16 cellular contexts compared by ENCODE assay signal in the genomic region with DNA sequence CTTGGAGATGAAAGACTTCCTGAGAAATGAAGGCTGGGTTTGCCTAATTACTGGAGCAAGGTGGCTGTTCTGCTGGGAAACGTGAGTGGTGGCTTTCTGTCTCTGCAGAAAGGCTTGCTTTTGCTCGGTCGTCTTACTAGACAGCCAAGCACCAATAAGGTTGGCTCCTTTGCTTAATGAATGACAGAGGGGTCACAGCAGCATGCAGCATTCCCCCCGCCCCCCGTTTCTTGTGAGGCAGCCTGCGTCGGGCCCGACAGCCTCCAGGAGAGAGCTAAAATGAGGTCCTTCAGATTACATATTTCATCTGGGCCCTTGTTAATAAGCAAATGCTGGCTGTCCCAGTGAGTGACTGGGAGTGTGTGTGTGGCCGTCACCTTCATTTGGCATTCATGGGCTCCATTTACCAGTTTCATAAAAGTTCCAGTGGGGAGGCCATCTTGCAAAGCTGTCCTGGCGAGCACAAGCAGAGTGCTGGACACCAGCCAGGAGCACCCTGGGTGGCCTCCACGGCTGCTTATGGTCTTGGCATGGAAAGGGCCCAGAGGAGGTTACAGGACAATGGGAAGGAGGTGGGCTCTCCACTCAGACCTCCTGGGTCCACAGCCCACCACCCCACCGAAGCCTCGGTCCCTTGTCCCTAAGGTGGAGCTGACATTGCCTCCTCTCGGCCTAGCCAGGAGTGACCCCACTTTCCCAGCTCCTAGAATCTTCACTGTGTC. TPM values are rescaled to one million over a fixed set of nuclear protein-coding genes. Genes with fewer than 3 reads are reported as not detected.
DNase-seq lines count a peak whose midpoint lies in the region; ATAC-seq and TF ChIP-seq lines count a peak whose summit lies in the region.
"Had no signal": no experiment of that assay in that cellular context is flagged by ENCODE, and none has a peak within 500 bp of the region (broad histone marks: within the 10 kb centered on the region; RNA-seq: fewer than 3 reads in every experiment).

No MANE protein-coding gene starts in this region.

- DNase-seq in A673 (ENCODE audit: low spot score) (peak; percentile 35), hepatocyte (ENCODE audit: low spot score) (no peak), HEK293T (ENCODE audit: extremely low spot score) (no peak), COLO829 (ENCODE audit: low spot score) (no peak), aorta (no peak)
- DNase-seq: activated CD4-positive, alpha-beta T cell treated with anti-CD3 and anti-CD28 coated beads for 4 hours; activated naive CD8-positive, alpha-beta T cell treated with anti-CD3 and anti-CD28 coated beads, Interleukin-2, amount 10 ng/mL, durations not matched to agents 7 days and 5 days; NCI-H1694 treated with DMSO at 0.1 percent for 48 hours; NCI-H748 treated with DMSO at 0.1 percent for 48 hours; psoas muscle; stimulated activated CD4-positive, alpha-beta T cell treated with anti-CD3 and anti-CD28 coated beads, Interleukin-15, amount 100 ng/mL, for 24 hours; T-helper 9 cell had no signal

- CTCF ChIA-PET in A673 (lab: Charles Lee), result interaction anchor here (2.7 kb wide), 1 partner anchor 286 kb away, joined by 42 read pairs; no protein-coding TSS in a partner anchor
- CTCF ChIA-PET in HEK293T (lab: Yijun Ruan, JAX), result interaction anchor here (1.2 kb wide), 1 partner anchor 24 kb away, joined by 3 read pairs; no protein-coding TSS in a partner anchor

- H2AFZ ChIP-seq in OCI-LY3 (ENCODE audit: low read depth, low read length) (no peak overlapping the region), hepatocyte (no peak overlapping the region)

- no peaks in the 10 kb centered on the region for H3K36me3 ChIP-seq in A673 (ENCODE audit: insufficient read depth, low read length, poor library complexity, severe bottlenecking)
- no peaks in the 10 kb centered on the region for H3K36me3 ChIP-seq in OCI-LY3 (replicated peaks; ENCODE audit: low read depth, low read length)
- no peaks in the 10 kb centered on the region for H3K36me3 ChIP-seq in hepatocyte (replicated peaks; ENCODE audit: insufficient read depth, low read depth)
- no peaks in the 10 kb centered on the region for H3K36me3 ChIP-seq in aorta (ENCODE audit: control insufficient read depth in 1 of 2, insufficient read depth in 2 of 2, low read length in 1 of 2)

- POLR2A ChIA-PET in A673 (lab: Charles Lee; ENCODE audit: low non-redundant PET), result no interaction called here
- POLR2A ChIA-PET in HEK293T (lab: Yijun Ruan, JAX), result no interaction called here

- intact Hi-C loops in A673 (cut with micrococcal nuclease; ENCODE audit: unreplicated experiment) (no loop called here), aorta (cut with DNase I) (no loop called here)

- H4K20me1 ChIP-seq in OCI-LY3 (ENCODE audit: insufficient read depth, low read length) (peaks cover 5% of the 10 kb centered on the region; the same call in 1 of the 2 replicates), hepatocyte (ENCODE audit: insufficient read depth, poor library complexity, severe bottlenecking) (no peaks in the 10 kb centered on the region)

- H3K9me2 ChIP-seq in hepatocyte (replicated peaks; ENCODE audit: insufficient read depth), result no peaks in the 10 kb centered on the region

- TF ChIP-seq POLR2A in GM19099 (IDR thresholded peaks at IDR 0.05; ENCODE audit: extremely low read depth, insufficient read length, low read depth), result peak; percentile 16

- no TSS peak for BruUV-seq in A673 (replicated peaks; lab: Mats Ljungman, UMichigan)

- no peak overlapping the region for H3K27ac ChIP-seq in A673 (ENCODE audit: low read depth, low read length, poor library complexity, severe bottlenecking)
- H3K27ac ChIP-seq in OCI-LY3 (ENCODE audit: low read length), result peak overlapping the region; percentile 79
- H3K27ac ChIP-seq in hepatocyte, result peak overlapping the region; percentile 84
- H3K27ac ChIP-seq in aorta (ENCODE audit: low read depth in 1 of 2, low read length in 2 of 2), result no peak overlapping the region
- H3K27ac ChIP-seq: psoas muscle had no signal

- WGBS in hepatocyte (ENCODE audit: low lambda C conversion rate, missing lambda C conversion rate), result 75% methylated on average over 14 of the region's 14 CpGs
- 87 to 88% methylated on average over 14 of the region's 14 CpGs for WGBS in aorta, 2 donors

- H3K9me3 ChIP-seq in A673 (ENCODE audit: low read depth, low read length, poor library complexity, severe bottlenecking), result no peaks in the 10 kb centered on the region
- no peaks in the 10 kb centered on the region for H3K9me3 ChIP-seq in OCI-LY3 (ENCODE audit: insufficient read depth, low read length)
- no peaks in the 10 kb centered on the region for H3K9me3 ChIP-seq in hepatocyte (ENCODE audit: low read depth)
- no peaks in the 10 kb centered on the region for H3K9me3 ChIP-seq in aorta (ENCODE audit: control insufficient read depth, low read length)
- H3K9me3 ChIP-seq: psoas muscle had no signal

- ATAC-seq in GM18519 (IDR thresholded peaks at IDR 0.05; ENCODE audit: low FRiP score, unreplicated experiment) (no peak), aorta (ENCODE audit: low FRiP score) (no peak)
- ATAC-seq: left lobe of liver, psoas muscle had no signal

- no peak for TF ChIP-seq CTCF in A673 (conservative IDR thresholded peaks at IDR 0.05; ENCODE audit: low read depth, low read length)
- TF ChIP-seq CTCF in OCI-LY3 (IDR thresholded peaks at IDR 0.05; ENCODE audit: low read depth, low read length), result no peak
- no peak for TF ChIP-seq CTCF in hepatocyte (IDR thresholded peaks at IDR 0.05; ENCODE audit: poor library complexity)

- H3K4me3 ChIP-seq in A673 (ENCODE audit: low read depth, low read length, poor library complexity, severe bottlenecking), result no peak overlapping the region
- H3K4me3 ChIP-seq in OCI-LY3 (ENCODE audit: low read length), result peak overlapping the region; percentile 64
- no peak overlapping the region for H3K4me3 ChIP-seq in hepatocyte
- H3K4me3 ChIP-seq in aorta (ENCODE audit: low read length in 2 of 2), result no peak overlapping the region
- H3K4me3 ChIP-seq: psoas muscle had no signal

- peak overlapping the region; percentile 38; the same call in 1 of the 2 replicates for H3K9ac ChIP-seq in OCI-LY3 (ENCODE audit: low read length)

- no peaks in the 10 kb centered on the region for H3K27me3 ChIP-seq in A673 (replicated peaks; ENCODE audit: insufficient read depth, low read depth, low read length, poor library complexity)
- H3K27me3 ChIP-seq in OCI-LY3 (ENCODE audit: low read depth, low read length), result no peaks in the 10 kb centered on the region
- no peaks in the 10 kb centered on the region for H3K27me3 ChIP-seq in hepatocyte
- H3K27me3 ChIP-seq in aorta (ENCODE audit: control insufficient read depth in 1 of 2, insufficient read depth in 2 of 2, low read length in 1 of 2), result no peaks in the 10 kb centered on the region

- peaks cover 5% of the 10 kb centered on the region for H3K4me1 ChIP-seq in A673 (ENCODE audit: insufficient read depth, low read length, poor library complexity, severe bottlenecking)
- peaks cover 70% of the 10 kb centered on the region for H3K4me1 ChIP-seq in OCI-LY3 (ENCODE audit: low read length)
- peaks cover 24% of the 10 kb centered on the region for H3K4me1 ChIP-seq in hepatocyte (ENCODE audit: insufficient read depth)
- peaks cover 0 to 4% of the 10 kb centered on the region in 2 donors for H3K4me1 ChIP-seq in aorta (ENCODE audit: control insufficient read depth in 1 of 2, insufficient read depth in 2 of 2, low read length in 2 of 2)

- H3K4me2 ChIP-seq in OCI-LY3 (ENCODE audit: low read length) (peak overlapping the region; percentile 77), hepatocyte (no peak overlapping the region)

- H3K79me2 ChIP-seq in OCI-LY3 (ENCODE audit: low read length), result no peaks in the 10 kb centered on the region
- no peaks in the 10 kb centered on the region for H3K79me2 ChIP-seq in hepatocyte

TF ChIP-seq in HEK293T, 16 proteins besides CTCF, POLR2A, EP300 and RAD21:
- TF ChIP-seq FOXA1 (IDR thresholded peaks at IDR 0.05), result no peak
- no peak for TF ChIP-seq FOXK2 (IDR thresholded peaks at IDR 0.05)
- TF ChIP-seq SUZ12 (IDR thresholded peaks at IDR 0.05), result no peak
- no peak for TF ChIP-seq ELF4 (IDR thresholded peaks at IDR 0.05)
- TF ChIP-seq BHLHE40 (IDR thresholded peaks at IDR 0.05; ENCODE audit: borderline replicate concordance), result no peak
- TF ChIP-seq NFRKB (IDR thresholded peaks at IDR 0.05), result no peak
- no peak for TF ChIP-seq FOXM1 (IDR thresholded peaks at IDR 0.05; ENCODE audit: borderline replicate concordance)

RNA-seq across cellular contexts. Expression of a gene that starts 37.2 kb away (rescaled TPM):
- 221 and 269 TPM in 2 replicates for total RNA-seq in A673 (2021)
- total RNA-seq in hepatocyte, result 140 and 165 TPM in 2 replicates
- polyA plus RNA-seq in hepatocyte, result 92.0 and 92.8 TPM in 2 replicates
- total RNA-seq in aorta, result 10 to 100 TPM; 21.3 to 46.1 TPM
- polyA plus RNA-seq in aorta, result 10 to 100 TPM; 31.6 to 45.7 TPM

Comparison
In these comparisons a context has a peak if more than half of its experiments do, and no peak if none do; other contexts are left out.
1. H3K27ac ChIP-seq: peak in OCI-LY3 (single experiment) and hepatocyte (single experiment); none in A673 (single experiment) and aorta (0 of 2).